ENCODE assay signal across 18 cellular contexts in the genomic region with DNA sequence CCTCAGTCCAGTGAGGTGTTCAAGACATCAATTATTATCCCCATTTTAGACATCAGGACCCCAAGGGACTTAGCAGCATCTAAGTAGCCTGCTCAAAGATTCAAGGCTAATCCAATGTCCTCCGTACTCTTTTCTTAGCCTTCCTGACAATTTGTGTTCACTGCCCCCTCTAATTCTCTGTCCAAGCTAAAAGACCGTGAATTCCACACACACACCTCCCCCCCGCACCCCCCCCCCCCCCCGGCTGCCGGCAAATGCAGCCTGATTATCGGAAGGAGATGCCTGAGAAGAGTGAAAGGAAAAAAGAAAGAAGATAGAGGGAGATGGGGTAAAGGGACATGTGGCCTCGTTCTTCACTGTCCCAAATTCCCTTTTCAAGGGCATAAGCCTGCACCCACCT. TPM values are rescaled to one million over a fixed set of nuclear protein-coding genes. Genes with fewer than 3 reads are reported as not detected.
A peak's percentile ranks its signal among the peaks of the same experiment; 100 is the strongest.
DNase-seq lines count a peak whose midpoint lies in the region; ATAC-seq and TF ChIP-seq lines count a peak whose summit lies in the region.
"Had no signal": no experiment of that assay in that cellular context is flagged by ENCODE, and none has a peak within 500 bp of the region (broad histone marks: within the 10 kb centered on the region; RNA-seq: fewer than 3 reads in every experiment).

No MANE protein-coding gene starts in this region.

- ATAC-seq in Right ventricle myocardium superior (ENCODE audit: poor library complexity) = no peak
- no peak for ATAC-seq in T-helper 17 cell
- no peak for ATAC-seq in T-cell (replicated peaks in 1 of 4)
- ATAC-seq: HepG2, PC-3 had no signal

- no peak for DNase-seq in left ventricle myocardium inferior
- DNase-seq in Right ventricle myocardium superior = no peak
- DNase-seq in T-helper 17 cell = no peak
- DNase-seq in uterus = no peak
- no peak for DNase-seq in T-cell
- no peak for DNase-seq in stimulated activated CD4-positive, alpha-beta T cell treated with anti-CD3 and anti-CD28 coated beads, Interleukin-1b, Interleukin-23, amount 100 ng/mL, for 48 hours
- DNase-seq in NCI-H526 treated with DMSO at 0.1 percent for 48 hours (lab: John Stamatoyannopoulos, UW) = no peak
- DNase-seq: Calu3; CD4-positive, CD25-positive, alpha-beta regulatory T cell; DMS79 treated with DMSO at 0.1 percent for 48 hours; GDM1; HCEC 1CT; NCI-H1105 treated with DMSO at 0.1 percent for 48 hours; NCI-H187 treated with DMSO at 0.1 percent for 48 hours; NK-92 treated with Interleukin-12 subunit alpha and Interleukin-12 subunit beta, amount 100 ng/mL, for 24 hours; PC-3 had no signal

- no peak for TF ChIP-seq CTCF in left ventricle myocardium inferior (IDR thresholded peaks at IDR 0.05; ENCODE audit: borderline replicate concordance)
- no peak for TF ChIP-seq CTCF in uterus (IDR thresholded peaks at IDR 0.05)

- CTCF ChIA-PET in T-cell (lab: Charles Lee) = no interaction called here

- H3K27me3 ChIP-seq in left ventricle myocardium inferior (ENCODE audit: low read depth) (no peaks in the 10 kb centered on the region), muscle layer of duodenum (ENCODE audit: low read depth, low read length) (no peaks in the 10 kb centered on the region), uterus (no peaks in the 10 kb centered on the region)

- H3K27me3 Mint-ChIP-seq in T-helper 17 cell (peaks cover 32% of the 10 kb centered on the region), T-cell (peaks cover 16 to 21% of the 10 kb centered on the region in 2 donors)

- intact Hi-C loops in left ventricle myocardium inferior (cut with micrococcal nuclease) = no loop called here
- intact Hi-C loops in Right ventricle myocardium superior (cut with DNase I) = no loop called here
- intact Hi-C loops in uterus (cut with DNase I; ENCODE audit: low total_unique reads) = no loop called here

- H3K27ac ChIP-seq in left ventricle myocardium inferior (replicated peaks) = peak overlapping the region; percentile 70
- peak overlapping the region; percentile 16 for H3K27ac ChIP-seq in muscle layer of duodenum (ENCODE audit: low read length)
- H3K27ac ChIP-seq in uterus = peak overlapping the region; percentile 6 to 57

- no peaks in the 10 kb centered on the region for H3K36me3 ChIP-seq in left ventricle myocardium inferior
- H3K36me3 ChIP-seq in muscle layer of duodenum (ENCODE audit: control insufficient read depth in 1 of 2, insufficient read depth in 2 of 2, low read length in 2 of 2) = no peaks in the 10 kb centered on the region
- no peaks in the 10 kb centered on the region for H3K36me3 ChIP-seq in uterus

- H3K36me3 Mint-ChIP-seq in T-helper 17 cell (ENCODE audit: low read depth) (peaks cover 4% of the 10 kb centered on the region), T-cell (no peaks in the 10 kb centered on the region)
- H3K36me3 Mint-ChIP-seq: CD4-positive, CD25-positive, alpha-beta regulatory T cell had no signal

- no peak for TF ChIP-seq POLR2A in uterus (IDR thresholded peaks at IDR 0.05)

- H3K27ac Mint-ChIP-seq in T-helper 17 cell (peak overlapping the region; percentile 41), T-cell (no peak overlapping the region)
- H3K27ac Mint-ChIP-seq: CD4-positive, CD25-positive, alpha-beta regulatory T cell had no signal

- no peaks in the 10 kb centered on the region for H3K9me3 ChIP-seq in left ventricle myocardium inferior (replicated peaks)
- H3K9me3 ChIP-seq in T-helper 17 cell (ENCODE audit: control insufficient read depth, low read length, poor library complexity, severe bottlenecking) = no peaks in the 10 kb centered on the region
- H3K9me3 ChIP-seq in muscle layer of duodenum (ENCODE audit: control insufficient read depth in 1 of 2, low read length in 2 of 2) = no peaks in the 10 kb centered on the region
- H3K9me3 ChIP-seq in uterus = no peaks in the 10 kb centered on the region

- POLR2A ChIA-PET in T-cell (lab: Charles Lee) = no interaction called here

- H3K4me1 ChIP-seq in left ventricle myocardium inferior (peaks cover 30% of the 10 kb centered on the region), muscle layer of duodenum (ENCODE audit: control insufficient read depth in 1 of 2, insufficient read depth in 2 of 2, low read length in 2 of 2) (no peaks in the 10 kb centered on the region), uterus (no peaks in the 10 kb centered on the region)

- no peak overlapping the region for H3K4me3 Mint-ChIP-seq in T-helper 17 cell
- H3K4me3 Mint-ChIP-seq in T-cell = no peak overlapping the region
- H3K4me3 Mint-ChIP-seq: CD4-positive, CD25-positive, alpha-beta regulatory T cell had no signal

- H3K4me3 ChIP-seq in left ventricle myocardium inferior = peak overlapping the region; percentile 8
- no peak overlapping the region for H3K4me3 ChIP-seq in muscle layer of duodenum (ENCODE audit: low read depth in 1 of 2, low read length in 2 of 2)
- no peak overlapping the region for H3K4me3 ChIP-seq in uterus

- H3K9me3 Mint-ChIP-seq in T-cell = no peaks in the 10 kb centered on the region

- H3K4me1 Mint-ChIP-seq in T-helper 17 cell (peaks cover 11% of the 10 kb centered on the region), T-cell (peaks cover 9 to 10% (median 9%) of the 10 kb centered on the region in 3 donors)

RNA-seq across cellular contexts. Expression of a gene that starts 58.1 kb away (rescaled TPM):
- total RNA-seq in left ventricle myocardium inferior (26.3 TPM), Right ventricle myocardium superior (20.2 TPM), T-helper 17 cell (10 to 100 TPM; 12.3 to 15.1 TPM), uterus (10 to 100 TPM in 3 of 4 donors, 1 to 10 TPM in 1; 7.7 to 36.8 (median 23.4) TPM), T-cell (10 to 100 TPM; 12.7 to 16.6 (median 13.4) TPM)

Comparison
In these comparisons a context has a peak if more than half of its experiments do, and no peak if none do; other contexts are left out.
1. H3K27ac ChIP-seq: peak in every context shown above with its lines; median percentile 70 in left ventricle myocardium inferior; 32 in uterus; 16 in muscle layer of duodenum.